ENCODE assay signal across 19 cellular contexts in the genomic region with DNA sequence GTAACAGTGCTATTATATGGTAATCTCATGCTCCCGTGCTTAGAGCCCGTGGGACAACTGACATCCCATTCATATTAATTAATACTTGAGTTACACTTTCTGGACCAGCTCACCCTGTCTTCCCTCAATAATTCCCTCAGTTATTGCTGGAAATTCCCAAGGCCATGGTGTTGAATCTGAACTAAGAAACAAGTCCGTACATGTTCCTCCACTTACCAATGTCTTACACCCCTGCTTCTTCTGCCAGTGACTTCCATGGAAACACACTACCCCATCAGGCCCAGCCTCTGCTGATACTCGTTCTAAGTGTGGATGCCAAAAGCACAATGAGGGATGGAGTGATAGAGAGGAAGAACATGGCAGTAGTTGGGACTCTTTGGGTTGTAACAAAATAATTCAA.
A peak's percentile ranks its signal among the peaks of the same experiment; 100 is the strongest.
DNase-seq lines count a peak whose midpoint lies in the region; ATAC-seq, FAIRE-seq and TF ChIP-seq lines count a peak whose summit lies in the region.
"Had no signal": no experiment of that assay in that cellular context is flagged by ENCODE, and none has a peak within 500 bp of the region (broad histone marks: within the 10 kb centered on the region; RNA-seq: fewer than 3 reads in every experiment).

No MANE protein-coding gene starts in this region.

- H3K36me3 ChIP-seq in astrocyte (ENCODE audit: insufficient read depth, low read length): no peaks in the 10 kb centered on the region
- no peaks in the 10 kb centered on the region for H3K36me3 ChIP-seq in neuronal stem cell (replicated peaks in 1 of 2; ENCODE audit: control insufficient read depth in 2 of 2, insufficient read depth in 2 of 2, low read length in 2 of 2)
- H3K36me3 ChIP-seq: BE2C had no signal

- H3K4me3 ChIP-seq in astrocyte (ENCODE audit: insufficient read depth, low read depth, low read length): no peak overlapping the region
- no peak overlapping the region for H3K4me3 ChIP-seq in neuronal stem cell (ENCODE audit: low read length in 2 of 2)
- H3K4me3 ChIP-seq: A549, K562 had no signal

- H2BK120ac ChIP-seq in H9 (ENCODE audit: low read depth, low read length, poor library complexity, severe bottlenecking) (no peak overlapping the region), neuronal stem cell (ENCODE audit: low read depth, low read length) (no peak overlapping the region)

- FAIRE-seq in astrocyte (lab: Jason Lieb, UNC): no peak
- FAIRE-seq: A549, D721Med, K562 had no signal

- H3K9me3 ChIP-seq in H9 (ENCODE audit: control insufficient read depth, low read depth, low read length): no peaks in the 10 kb centered on the region
- H3K9me3 ChIP-seq in astrocyte (ENCODE audit: insufficient read depth, low read depth, low read length): no peaks in the 10 kb centered on the region
- peaks cover 0 to 10% of the 10 kb centered on the region in 2 donors for H3K9me3 ChIP-seq in neuronal stem cell (replicated peaks in 1 of 2; ENCODE audit: control insufficient read depth in 2 of 2, insufficient read depth in 1 of 2, low read depth in 1 of 2, low read length in 2 of 2)
- H3K9me3 ChIP-seq: A549, BE2C had no signal

- H3K4me2 ChIP-seq in H9 (ENCODE audit: insufficient read depth, insufficient read length, low read length) (no peak overlapping the region), astrocyte (ENCODE audit: low read length) (no peak overlapping the region), neuronal stem cell (ENCODE audit: insufficient read depth, low read length, poor library complexity, severe bottlenecking) (no peak overlapping the region)
- H3K4me2 ChIP-seq: A549 had no signal

- no peak overlapping the region for H2BK15ac ChIP-seq in H9 (ENCODE audit: low read depth, low read length)
- no peak overlapping the region for H2BK15ac ChIP-seq in neuronal stem cell (ENCODE audit: low read length)

- no peaks in the 10 kb centered on the region for H3K27me3 Mint-ChIP-seq in H9 (ENCODE audit: low read depth)
- no peaks in the 10 kb centered on the region for H3K27me3 Mint-ChIP-seq in astrocyte (ENCODE audit: low read depth, unreplicated experiment)
- H3K27me3 Mint-ChIP-seq: CD4-positive, alpha-beta memory T cell had no signal

- H3K56ac ChIP-seq in H9 (ENCODE audit: insufficient read length, low read depth, low read length): no peak overlapping the region

- H3K4me3 Mint-ChIP-seq in H9: no peak overlapping the region
- no peak overlapping the region for H3K4me3 Mint-ChIP-seq in astrocyte (ENCODE audit: unreplicated experiment)
- H3K4me3 Mint-ChIP-seq: CD4-positive, alpha-beta memory T cell had no signal

- H3K18ac ChIP-seq in H9 (ENCODE audit: insufficient read length, low read depth, low read length) (no peak overlapping the region), neuronal stem cell (ENCODE audit: low read length) (no peak overlapping the region)

- H3K14ac ChIP-seq in H9 (ENCODE audit: insufficient read depth, low read length): no peak overlapping the region
- no peak overlapping the region for H3K14ac ChIP-seq in neuronal stem cell (ENCODE audit: low read length)

- H3K79me1 ChIP-seq in H9 (ENCODE audit: insufficient read depth, low read depth, low read length, poor library complexity, severe bottlenecking) (no peaks in the 10 kb centered on the region), neuronal stem cell (ENCODE audit: low read depth, low read length) (no peaks in the 10 kb centered on the region)

- no peaks in the 10 kb centered on the region for H3K4me1 ChIP-seq in H9 (ENCODE audit: insufficient read depth, low read length)
- peaks cover 4% of the 10 kb centered on the region for H3K4me1 ChIP-seq in astrocyte (ENCODE audit: insufficient read depth, low read length)
- peaks cover 22% of the 10 kb centered on the region for H3K4me1 ChIP-seq in foreskin keratinocyte
- no peaks in the 10 kb centered on the region for H3K4me1 ChIP-seq in neuronal stem cell (ENCODE audit: control insufficient read depth in 2 of 2, insufficient read depth in 1 of 2, low read depth in 1 of 2, low read length in 2 of 2)
- H3K4me1 ChIP-seq: BE2C had no signal

- H2AK5ac ChIP-seq in H9 (ENCODE audit: insufficient read length, low read length): no peak overlapping the region
- H2AK5ac ChIP-seq in neuronal stem cell (ENCODE audit: low read depth, low read length): no peak overlapping the region

- H2AFZ ChIP-seq in H9 (ENCODE audit: low read length): no peak overlapping the region
- H2AFZ ChIP-seq in astrocyte (ENCODE audit: low read depth, low read length): no peak overlapping the region
- H2AFZ ChIP-seq in neuronal stem cell (ENCODE audit: low read length): peak overlapping the region; percentile 3

- H2BK5ac ChIP-seq in H9 (ENCODE audit: insufficient read length, low read length): peak overlapping the region; percentile 53
- H2BK5ac ChIP-seq in neuronal stem cell (ENCODE audit: low read length): no peak overlapping the region

- no peaks in the 10 kb centered on the region for H3K23me2 ChIP-seq in H9 (ENCODE audit: insufficient read length, low read depth, low read length, poor library complexity, severe bottlenecking)

- peaks cover 2 to 3% of the 10 kb centered on the region in 2 experiments; a peak in 2 of 5 replicates for H3K9me3 Mint-ChIP-seq in H9
- H3K9me3 Mint-ChIP-seq in astrocyte (ENCODE audit: unreplicated experiment): no peaks in the 10 kb centered on the region

- H2BK12ac ChIP-seq in H9 (ENCODE audit: insufficient read length, low read depth, low read length) (no peak overlapping the region), neuronal stem cell (ENCODE audit: low read length) (no peak overlapping the region)

- DNase-seq in H9: no peak
- DNase-seq in astrocyte (ENCODE audit: low read depth): no peak
- peak in 1 of 2 donors; percentile 60 for DNase-seq in foreskin keratinocyte
- DNase-seq in neuronal stem cell (ENCODE audit: low spot score): no peak
- DNase-seq in SW480 (ENCODE audit: low spot score): no peak
- DNase-seq in stimulated activated CD4-positive, alpha-beta T cell treated with anti-CD3 and anti-CD28 coated beads, Interleukin-4, amount 100 ng/mL, for 24 hours: no peak
- DNase-seq: BE2C; CD4-positive, alpha-beta memory T cell; COR-L47; DMS153; DND-41; GF-D8; H7 had no signal

- H3T11ph ChIP-seq in H9 (ENCODE audit: low read length): no peak overlapping the region

- H3K4ac ChIP-seq in H9 (ENCODE audit: low read depth, low read length) (no peak overlapping the region), neuronal stem cell (ENCODE audit: low read length) (no peak overlapping the region)

- H4K5ac ChIP-seq in H9 (ENCODE audit: insufficient read length, low read depth, low read length): no peak overlapping the region

- H3K4me1 Mint-ChIP-seq in H9: no peaks in the 10 kb centered on the region
- peaks cover 5% of the 10 kb centered on the region for H3K4me1 Mint-ChIP-seq in astrocyte (ENCODE audit: low read depth, unreplicated experiment)
- H3K4me1 Mint-ChIP-seq: CD4-positive, alpha-beta memory T cell had no signal

- H3K79me2 ChIP-seq in H9 (ENCODE audit: insufficient read depth, low read length) (no peaks in the 10 kb centered on the region), astrocyte (ENCODE audit: insufficient read depth, low read length) (no peaks in the 10 kb centered on the region)

- no peak overlapping the region for H2BK20ac ChIP-seq in H9 (ENCODE audit: low read depth, low read length, poor library complexity, severe bottlenecking)

- H3K27ac ChIP-seq in H9 (ENCODE audit: insufficient read length, low read depth, low read length) (no peak overlapping the region), astrocyte (ENCODE audit: low read depth, low read length) (no peak overlapping the region), foreskin keratinocyte (peak overlapping the region; percentile 40), neuronal stem cell (replicated peaks; ENCODE audit: low read length) (no peak overlapping the region)
- H3K27ac ChIP-seq: A549, C4-2B, HL-60 had no signal

- whole genome bisulfite sequencing in H9 (ENCODE audit: extremely low coverage, insufficient read length, low lambda C conversion rate): no CpG with 5 or more reads among the region's 4 CpGs
- WGBS in neuronal stem cell (ENCODE audit: extremely low coverage in 2 of 2, insufficient read length in 2 of 2, insufficient replicate concordance in 1 of 2), 2 donors: no CpG with 5 or more reads among the region's 4 CpGs

- no peak for ATAC-seq in foreskin keratinocyte
- no peak for ATAC-seq in GM18861 (IDR thresholded peaks at IDR 0.05; ENCODE audit: unreplicated experiment)
- ATAC-seq: A549, K562 had no signal

- H4K91ac ChIP-seq in H9 (ENCODE audit: insufficient read length, low read depth, low read length): no peak overlapping the region
- no peak overlapping the region for H4K91ac ChIP-seq in neuronal stem cell (ENCODE audit: low read depth, low read length, poor library complexity)

- no peak for TF ChIP-seq CTCF in H9 (conservative IDR thresholded peaks at IDR 0.05)
- no peak for TF ChIP-seq CTCF in astrocyte (IDR thresholded peaks at IDR 0.05; ENCODE audit: insufficient read depth, low read depth, low read length)
- no peak for TF ChIP-seq CTCF in foreskin keratinocyte (conservative IDR thresholded peaks at IDR 0.05)

- H3K27ac Mint-ChIP-seq in H9: no peak overlapping the region; a peak in 1 of 7 replicates
- H3K27ac Mint-ChIP-seq in astrocyte (ENCODE audit: unreplicated experiment): peak overlapping the region; percentile 44
- H3K27ac Mint-ChIP-seq: CD4-positive, alpha-beta memory T cell had no signal

- H3K36me3 Mint-ChIP-seq in H9 (ENCODE audit: insufficient read depth in 1 of 3, low read depth in 3 of 3) (peaks cover 0 to 2% (median 0%) of the 10 kb centered on the region in 3 experiments; a peak in 1 of 7 replicates), astrocyte (ENCODE audit: low read depth, unreplicated experiment) (no peaks in the 10 kb centered on the region)
- H3K36me3 Mint-ChIP-seq: CD4-positive, alpha-beta memory T cell had no signal

- H3K27me3 ChIP-seq in H9 (ENCODE audit: insufficient read depth, low read length) (no peaks in the 10 kb centered on the region), astrocyte (ENCODE audit: insufficient read depth, low read length) (no peaks in the 10 kb centered on the region), foreskin keratinocyte (no peaks in the 10 kb centered on the region), neuronal stem cell (ENCODE audit: control insufficient read depth in 3 of 3, insufficient read depth in 3 of 3, low read depth in 1 of 3, low read length in 3 of 3) (no peaks in the 10 kb centered on the region)
- H3K27me3 ChIP-seq: BE2C had no signal

- H3K23ac ChIP-seq in H9 (ENCODE audit: insufficient read length, low read depth, low read length) (no peak overlapping the region), neuronal stem cell (ENCODE audit: low read depth, low read length, poor library complexity) (no peak overlapping the region)

- no peaks in the 10 kb centered on the region for H4K20me1 ChIP-seq in H9 (ENCODE audit: control insufficient read depth, insufficient read depth, insufficient read length)
- H4K20me1 ChIP-seq in astrocyte (ENCODE audit: insufficient read depth, low read length): no peaks in the 10 kb centered on the region

- H3K9ac ChIP-seq in H9 (ENCODE audit: extremely low read depth, insufficient read length, low read length) (no peak overlapping the region), astrocyte (ENCODE audit: low read length) (no peak overlapping the region), neuronal stem cell (ENCODE audit: low read depth, low read length, poor library complexity) (no peak overlapping the region)

- H4K8ac ChIP-seq in H9 (replicated peaks; ENCODE audit: insufficient read length, low read depth, low read length) (no peak overlapping the region), neuronal stem cell (ENCODE audit: low read depth, low read length) (no peak overlapping the region)
